In the genomic region with DNA sequence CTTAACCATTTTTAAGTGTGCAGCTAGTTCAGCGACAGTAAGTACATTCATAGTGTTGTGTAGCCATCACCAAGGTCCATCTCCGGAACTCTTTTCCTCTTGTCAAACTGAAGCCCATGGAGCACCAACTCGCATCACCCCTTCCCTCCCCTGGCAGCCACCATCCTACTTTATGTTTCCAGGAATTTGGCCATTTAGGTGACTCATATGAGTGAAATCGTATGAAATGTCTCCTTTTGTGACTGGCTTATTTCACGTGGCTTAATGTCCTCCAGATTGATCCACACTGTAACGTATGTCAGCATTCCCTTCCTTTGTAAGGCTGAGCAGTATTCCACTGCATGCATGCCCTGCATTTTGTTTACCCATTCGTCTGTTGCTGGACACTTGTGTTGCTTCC, we compare ENCODE assay signal across 12 cellular contexts. TPM values are rescaled to one million over a fixed set of nuclear protein-coding genes. Genes with fewer than 3 reads are reported as not detected.
A peak's percentile ranks its signal among the peaks of the same experiment; 100 is the strongest.
DNase-seq lines count a peak whose midpoint lies in the region; ATAC-seq and TF ChIP-seq lines count a peak whose summit lies in the region.
"Had no signal": no experiment of that assay in that cellular context is flagged by ENCODE, and none has a peak within 500 bp of the region (broad histone marks: within the 10 kb centered on the region; RNA-seq: fewer than 3 reads in every experiment).

No MANE protein-coding gene starts in this region.

- H3K9ac ChIP-seq in IMR-90 (ENCODE audit: low read depth, low read length) (no peak overlapping the region; the same call in 1 of the 2 replicates), MM.1S (ENCODE audit: low read length) (no peak overlapping the region)

- H3K36me3 Mint-ChIP-seq in activated CD4-positive, alpha-beta memory T cell treated with anti-CD3 and anti-CD28 coated beads, Interleukin-2, amount 10 ng/mL, durations not matched to agents 7 days and 5 days (ENCODE audit: low read depth), result no peaks in the 10 kb centered on the region

- H3K36me3 ChIP-seq in BJ (ENCODE audit: control insufficient read depth, insufficient read depth, low read length), result no peaks in the 10 kb centered on the region
- peaks cover 15% of the 10 kb centered on the region for H3K36me3 ChIP-seq in IMR-90 (ENCODE audit: control insufficient read depth, insufficient read depth, low read length)
- no peaks in the 10 kb centered on the region for H3K36me3 ChIP-seq in MM.1S (replicated peaks; ENCODE audit: insufficient read depth, low read length)
- H3K36me3 ChIP-seq: upper lobe of left lung had no signal

- H3K4me1 Mint-ChIP-seq in activated CD4-positive, alpha-beta memory T cell treated with anti-CD3 and anti-CD28 coated beads, Interleukin-2, amount 10 ng/mL, durations not matched to agents 7 days and 5 days, result peaks cover 3% of the 10 kb centered on the region

- H2BK15ac ChIP-seq in IMR-90 (ENCODE audit: low read depth, low read length), result no peak overlapping the region

- 50% methylated on average over 2 of the region's 7 CpGs; no CpG with 5 or more reads in 1 of the 2 experiments for WGBS in IMR-90 (ENCODE audit: extremely low coverage in 2 of 2, insufficient read length in 1 of 2), 2 experiments

- dilution Hi-C loops in IMR-90 (cut with HindIII; ENCODE audit: low sequenced_read_pairs, unreplicated experiment), result no loop called here

- no peak overlapping the region for H3K27ac Mint-ChIP-seq in activated CD4-positive, alpha-beta memory T cell treated with anti-CD3 and anti-CD28 coated beads, Interleukin-2, amount 10 ng/mL, durations not matched to agents 7 days and 5 days

- TSS peak; percentile 13 for BruUV-seq in IMR-90 (replicated peaks; lab: Mats Ljungman, UMichigan)

- H2BK5ac ChIP-seq in IMR-90 (ENCODE audit: low read depth, low read length, poor library complexity, severe bottlenecking), result peak overlapping the region; percentile 64

- H3K9me3 ChIP-seq in IMR-90 (ENCODE audit: control insufficient read depth, insufficient read depth, low read length) (peaks cover 8% of the 10 kb centered on the region), MM.1S (replicated peaks; ENCODE audit: insufficient read depth, low read length) (no peaks in the 10 kb centered on the region)

- no peaks in the 10 kb centered on the region for H3F3A ChIP-seq in MM.1S (ENCODE audit: insufficient read depth, low read length)

- intact Hi-C loops in IMR-90 (cut with micrococcal nuclease), result no loop called here

- peak overlapping the region; percentile 92 for H3K14ac ChIP-seq in IMR-90 (replicated peaks; ENCODE audit: low read depth, low read length)

- H3K4me2 ChIP-seq in IMR-90 (ENCODE audit: low read depth, low read length), result peak overlapping the region; percentile 83
- H3K4me2 ChIP-seq in MM.1S (ENCODE audit: low read depth, low read length), result no peak overlapping the region

- CTCF ChIA-PET in BJ (lab: Yijun Ruan, JAX) (interaction anchor here (1.0 to 3.5 kb wide), 4 partner anchors 10 to 128 kb away, joined by 3 to 21 read pairs (median 3); no protein-coding TSS in a partner anchor), IMR-90 (lab: Yijun Ruan, JAX) (no interaction called here)
- CTCF ChIA-PET in activated CD4-positive, alpha-beta memory T cell treated with anti-CD3 and anti-CD28 coated beads, Interleukin-2, amount 10 ng/mL, durations not matched to agents 7 days and 5 days (lab: Charles Lee), result no interaction called here

- no peak overlapping the region for H4K5ac ChIP-seq in IMR-90 (ENCODE audit: low read depth, low read length)

- TF ChIP-seq POLR2A in IMR-90 (IDR thresholded peaks at IDR 0.05; ENCODE audit: low read depth, low read length), result no peak; the same call in 1 of the 2 replicates

- no peak overlapping the region for H2BK120ac ChIP-seq in IMR-90 (ENCODE audit: low read depth, low read length)

- H3K9me1 ChIP-seq in IMR-90 (ENCODE audit: insufficient read depth, low read length), result peaks cover 16% of the 10 kb centered on the region

- no peaks in the 10 kb centered on the region for H3K9me3 Mint-ChIP-seq in activated CD4-positive, alpha-beta memory T cell treated with anti-CD3 and anti-CD28 coated beads, Interleukin-2, amount 10 ng/mL, durations not matched to agents 7 days and 5 days

- H4K8ac ChIP-seq in IMR-90 (ENCODE audit: low read depth in 2 of 2, low read length in 2 of 2), result peak overlapping the region in 1 of 2 experiments; percentile 62; a peak in 2 of 4 replicates

- H2AK5ac ChIP-seq in IMR-90 (ENCODE audit: low read depth, low read length), result peak overlapping the region; percentile 35; the same call in 1 of the 2 replicates

- no peaks in the 10 kb centered on the region for H3K9me2 ChIP-seq in MM.1S (replicated peaks; ENCODE audit: insufficient read depth, low read length)

- no peak; the same call in 1 of the 2 replicates for TF ChIP-seq RAD21 in IMR-90 (IDR thresholded peaks at IDR 0.05; ENCODE audit: low read length)

- in situ Hi-C loops in IMR-90 (cut with MboI; ENCODE audit: low sequenced_read_pairs), result no loop called here

- H4K91ac ChIP-seq in IMR-90 (ENCODE audit: insufficient read depth, low read depth, low read length), result no peak overlapping the region

- peak overlapping the region; percentile 70 for H2AK9ac ChIP-seq in IMR-90 (replicated peaks; ENCODE audit: low read depth, low read length, poor library complexity)

- no peak for ATAC-seq in IMR-90 (ENCODE audit: low read depth)
- ATAC-seq in omental fat pad (ENCODE audit: low FRiP score), result no peak

- H3K79me1 ChIP-seq in IMR-90 (ENCODE audit: low read depth in 1 of 2, low read length in 2 of 2), result peaks cover 6 to 40% of the 10 kb centered on the region in 2 experiments; a peak in 3 of 4 replicates

- 0 out of 2 replicates have a peak overlapping the region, but pooled peaks have one; percentile 6 for H3K27ac ChIP-seq in IMR-90 (ENCODE audit: insufficient read depth, low read length)
- H3K27ac ChIP-seq in MM.1S (ENCODE audit: low read length), result no peak overlapping the region
- H3K27ac ChIP-seq: upper lobe of left lung had no signal

- H3K4me3 ChIP-seq in BJ (ENCODE audit: low read depth, low read length) (peak overlapping the region; percentile 88), IMR-90 (ENCODE audit: insufficient read depth, low read depth, low read length) (peak overlapping the region; percentile 97), MM.1S (ENCODE audit: low read length) (no peak overlapping the region)

- peak overlapping the region; percentile 71 for H3K4ac ChIP-seq in IMR-90 (ENCODE audit: low read depth, low read length)

- H3K4me3 Mint-ChIP-seq in activated CD4-positive, alpha-beta memory T cell treated with anti-CD3 and anti-CD28 coated beads, Interleukin-2, amount 10 ng/mL, durations not matched to agents 7 days and 5 days, result no peak overlapping the region

- H4K20me1 ChIP-seq in IMR-90 (ENCODE audit: insufficient read depth, low read length), result peaks cover 56% of the 10 kb centered on the region
- no peaks in the 10 kb centered on the region for H4K20me1 ChIP-seq in MM.1S (ENCODE audit: insufficient read depth, low read length)

- H3K56ac ChIP-seq in IMR-90 (ENCODE audit: extremely low read depth, insufficient read depth, low read length), result no peak overlapping the region

- H3K27me3 ChIP-seq in BJ (ENCODE audit: control insufficient read depth, insufficient read depth, low read length) (no peaks in the 10 kb centered on the region), IMR-90 (ENCODE audit: control insufficient read depth, insufficient read depth, low read length) (no peaks in the 10 kb centered on the region), MM.1S (replicated peaks; ENCODE audit: insufficient read depth, low read length) (peaks cover 89% of the 10 kb centered on the region)

- no peak for TF ChIP-seq CTCF in BJ (IDR thresholded peaks at IDR 0.05; ENCODE audit: insufficient read depth, low read depth, low read length)
- no peak for TF ChIP-seq CTCF in IMR-90 (conservative IDR thresholded peaks at IDR 0.05; ENCODE audit: low read depth, low read length)
- TF ChIP-seq CTCF in omental fat pad (IDR thresholded peaks at IDR 0.05), result no peak
- TF ChIP-seq CTCF in MM.1S (IDR thresholded peaks at IDR 0.05; ENCODE audit: low read length), result no peak

- H3K18ac ChIP-seq in IMR-90 (ENCODE audit: low read depth, low read length), result peak overlapping the region; percentile 44; the same call in 1 of the 2 replicates

- peaks cover 11% of the 10 kb centered on the region for H3K4me1 ChIP-seq in IMR-90 (ENCODE audit: control insufficient read depth, insufficient read depth, low read length)
- H3K4me1 ChIP-seq in MM.1S (ENCODE audit: low read length), result no peaks in the 10 kb centered on the region

- peaks cover 51% of the 10 kb centered on the region for H3K27me3 Mint-ChIP-seq in activated CD4-positive, alpha-beta memory T cell treated with anti-CD3 and anti-CD28 coated beads, Interleukin-2, amount 10 ng/mL, durations not matched to agents 7 days and 5 days

- DNase-seq in BJ (ENCODE audit: low read depth) (no peak), IMR-90 (peak; percentile 64), epidermal melanocyte (ENCODE audit: insufficient read length, low spot score) (peak; percentile 23), omental fat pad (ENCODE audit: low spot score) (peak; percentile 21), MM.1S (no peak), COLO829 (ENCODE audit: low spot score) (no peak), KG1 (lab: John Stamatoyannopoulos, UW) (no peak)
- no peak for DNase-seq in activated CD4-positive, alpha-beta memory T cell treated with anti-CD3 and anti-CD28 coated beads, Interleukin-2, amount 10 ng/mL, durations not matched to agents 7 days and 5 days
- DNase-seq: DND-41, NCI-H1092, RPMI8226, upper lobe of left lung had no signal

- H3K23ac ChIP-seq in IMR-90 (ENCODE audit: low read depth, low read length), result peak overlapping the region; percentile 87; the same call in 1 of the 2 replicates

- H2AFZ ChIP-seq in IMR-90 (replicated peaks; ENCODE audit: low read length, poor library complexity) (peak overlapping the region; percentile 48), MM.1S (ENCODE audit: low read length) (no peak overlapping the region)

- no peak overlapping the region for H2BK20ac ChIP-seq in IMR-90 (ENCODE audit: low read depth, low read length)

- no peaks in the 10 kb centered on the region for H3K79me2 ChIP-seq in MM.1S (ENCODE audit: low read length)

- POLR2A ChIA-PET in BJ (lab: Charles Lee), result no interaction called here
- POLR2A ChIA-PET in IMR-90 (lab: Charles Lee; ENCODE audit: unreplicated experiment), result interaction anchor here (0.6 to 1.6 kb wide), 4 partner anchors 10 to 815 kb away, joined by 3 to 6 read pairs (median 4); no protein-coding TSS in a partner anchor
- POLR2A ChIA-PET in activated CD4-positive, alpha-beta memory T cell treated with anti-CD3 and anti-CD28 coated beads, Interleukin-2, amount 10 ng/mL, durations not matched to agents 7 days and 5 days (lab: Charles Lee), result no interaction called here

RNA-seq across cellular contexts. Expression of a gene that starts 2.5 kb away (rescaled TPM):
- polyA plus RNA-seq in BJ (2011; rRNA removed) (412 and 665 TPM in 2 replicates), IMR-90 (2012; rRNA removed) (1,065 and 1,165 TPM in 2 replicates)
- 246 and 249 TPM in 2 replicates for polyA minus RNA-seq in BJ (2011; rRNA and poly(A)+ RNA removed)
- total RNA-seq in IMR-90 (2012; rRNA removed) (208 and 222 TPM in 2 replicates), omental fat pad (1,000 to 10,000 TPM in 1 of 4 donors, 100 to 1,000 TPM in 3; 480 to 1,153 (median 616) TPM)
- 753 and 1,846 TPM in 2 replicates for polyA plus RNA-seq in IMR-90 (2012; cell fraction: cytosol; rRNA removed)
- polyA plus RNA-seq in IMR-90 (2012; cell fraction: nucleus; rRNA removed; ENCODE audit: low replicate concordance), result 2,830 and 5,552 TPM in 2 replicates
- total RNA-seq in activated CD4-positive, alpha-beta memory T cell treated with anti-CD3 and anti-CD28 coated beads, Interleukin-2, amount 10 ng/mL, durations not matched to agents 7 days and 5 days, result 1 to 10 TPM; 1.1 to 1.6 TPM

RNA-seq across cellular contexts. Expression of a gene that starts 55.0 kb away (rescaled TPM):
- polyA plus RNA-seq in BJ (2011; rRNA removed), result 0.05 and 0.06 TPM in 2 replicates
- polyA minus RNA-seq in BJ (2011; rRNA and poly(A)+ RNA removed), result not detected in 2 replicates
- not detected in 2 replicates for total RNA-seq in IMR-90 (2012; rRNA removed)
- polyA plus RNA-seq in IMR-90 (2012; rRNA removed), result 0.19 and 0.55 TPM in 2 replicates
- 0.16 and 0.28 TPM in 2 replicates for polyA plus RNA-seq in IMR-90 (2012; cell fraction: cytosol; rRNA removed)
- polyA plus RNA-seq in IMR-90 (2012; cell fraction: nucleus; rRNA removed; ENCODE audit: low replicate concordance), result 2.0 and 4.9 TPM in 2 replicates
- total RNA-seq in omental fat pad, result not detected
- total RNA-seq in activated CD4-positive, alpha-beta memory T cell treated with anti-CD3 and anti-CD28 coated beads, Interleukin-2, amount 10 ng/mL, durations not matched to agents 7 days and 5 days, result under 1 TPM in 1 of 2 experiments, not detected in 1; 0.18 TPM

Comparison
In these comparisons a context has a peak if more than half of its experiments do, and no peak if none do; other contexts are left out.
1. DNase-seq: peak in IMR-90 (single experiment), epidermal melanocyte (single experiment) and omental fat pad (single experiment); none in BJ (single experiment), MM.1S (single experiment), COLO829 (single experiment), KG1 (single experiment) and activated CD4-positive, alpha-beta memory T cell treated with anti-CD3 and anti-CD28 coated beads, Interleukin-2, amount 10 ng/mL, durations not matched to agents 7 days and 5 days (single experiment).
2. RNA of a gene that starts 2.5 kb away (total RNA-seq): 480 to 1,153 TPM in omental fat pad and 208 to 222 TPM in IMR-90; 1.1 to 1.6 TPM in activated CD4-positive, alpha-beta memory T cell treated with anti-CD3 and anti-CD28 coated beads, Interleukin-2, amount 10 ng/mL, durations not matched to agents 7 days and 5 days; every median in the first group is over 10 times any median in the second.